Comparison of ENCODE assay signal across 14 cellular contexts in the genomic region with DNA sequence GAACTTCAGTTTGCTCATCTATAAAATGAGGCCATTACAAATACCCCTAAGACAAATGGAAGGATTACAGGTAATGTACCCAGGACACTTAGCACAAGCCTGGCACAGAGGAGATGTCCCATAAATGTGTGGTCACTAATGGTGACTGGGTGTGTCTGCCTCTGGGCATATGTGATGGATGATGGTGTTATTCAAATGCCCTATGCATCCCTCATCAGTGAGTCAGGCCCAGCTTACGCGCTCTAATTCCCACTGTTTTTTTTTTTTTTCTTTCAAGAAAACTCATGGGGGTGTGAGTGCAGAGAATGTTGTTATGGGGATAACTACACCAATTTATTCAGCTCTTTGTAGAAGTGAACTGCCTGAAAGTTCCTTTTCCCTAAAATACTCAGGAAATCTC.
A peak's percentile ranks its signal among the peaks of the same experiment; 100 is the strongest.
DNase-seq lines count a peak whose midpoint lies in the region; ATAC-seq and TF ChIP-seq lines count a peak whose summit lies in the region.
"Had no signal": no experiment of that assay in that cellular context is flagged by ENCODE, and none has a peak within 500 bp of the region (broad histone marks: within the 10 kb centered on the region; RNA-seq: fewer than 3 reads in every experiment).

No MANE protein-coding gene starts in this region.

- ATAC-seq in GM18907 (IDR thresholded peaks at IDR 0.05; ENCODE audit: unreplicated experiment) = no peak

- H3K27ac ChIP-seq in 22Rv1 = peak overlapping the region; percentile 67
- H3K27ac ChIP-seq: neutrophil, uterus had no signal

- DNase-seq in HCEC 1CT (peak; percentile 79), amniotic stem cell (lab: John Stamatoyannopoulos, UW) (peak; percentile 52), foreskin melanocyte (peak; percentile 28), DMS114 treated with DMSO at 0.1 percent for 48 hours (lab: John Stamatoyannopoulos, UW; ENCODE audit: unreplicated experiment) (no peak), NCI-H748 treated with DMSO at 0.1 percent for 48 hours (lab: John Stamatoyannopoulos, UW) (no peak)
- DNase-seq in activated naive CD4-positive, alpha-beta T cell (lab: John Stamatoyannopoulos, UW) = no peak
- DNase-seq: activated naive CD8-positive, alpha-beta T cell treated with anti-CD3 and anti-CD28 coated beads for 36 hours; glutamatergic neuron; NCI-H1092 treated with DMSO at 0.1 percent for 48 hours; NCI-H446 treated with DMSO at 0.1 percent for 48 hours; uterus had no signal

- no peak for TF ChIP-seq CTCF in 22Rv1 (IDR thresholded peaks at IDR 0.05)

Comparison
In these comparisons a context has a peak if more than half of its experiments do, and no peak if none do; other contexts are left out.
1. DNase-seq: peak in HCEC 1CT (single experiment), amniotic stem cell (single experiment) and foreskin melanocyte (single experiment); none in activated naive CD4-positive, alpha-beta T cell (0 of 4), DMS114 treated with DMSO at 0.1 percent for 48 hours (single experiment) and NCI-H748 treated with DMSO at 0.1 percent for 48 hours (single experiment).